14 cellular contexts compared by ENCODE assay signal in genomic region chr18:2706903-2707302, GRCh38. TPM values are rescaled to one million over a fixed set of nuclear protein-coding genes. Genes with fewer than 3 reads are reported as not detected.
DNase-seq lines count a peak whose midpoint lies in the region; TF ChIP-seq lines count a peak whose summit lies in the region.
"Had no signal": no experiment of that assay in that cellular context is flagged by ENCODE, and none has a peak within 500 bp of the region (broad histone marks: within the 10 kb centered on the region; RNA-seq: fewer than 3 reads in every experiment).

No MANE protein-coding gene starts in this region.

- H3K27ac Mint-ChIP-seq in activated CD4-positive, alpha-beta T cell treated with anti-CD3 and anti-CD28 coated beads, Interleukin-2, amount 10 ng/mL, durations not matched to agents 7 days and 5 days: peak overlapping the region; percentile 72
- peak overlapping the region; percentile 83 for H3K27ac Mint-ChIP-seq in activated naive CD8-positive, alpha-beta T cell treated with anti-CD3 and anti-CD28 coated beads for 36 hours
- H3K27ac Mint-ChIP-seq: type B pancreatic cell had no signal

- H3K36me3 Mint-ChIP-seq in activated CD4-positive, alpha-beta T cell treated with anti-CD3 and anti-CD28 coated beads, Interleukin-2, amount 10 ng/mL, durations not matched to agents 7 days and 5 days (ENCODE audit: low read depth): peaks cover 72% of the 10 kb centered on the region
- peaks cover 50% of the 10 kb centered on the region for H3K36me3 Mint-ChIP-seq in activated naive CD8-positive, alpha-beta T cell treated with anti-CD3 and anti-CD28 coated beads for 36 hours

- no peak for DNase-seq in activated CD4-positive, alpha-beta T cell treated with anti-CD3 and anti-CD28 coated beads, Interleukin-2, amount 10 ng/mL, durations not matched to agents 7 days and 5 days
- no peak for DNase-seq in activated CD4-positive, alpha-beta T cell treated with anti-CD3 and anti-CD28 coated beads for 4 hours
- DNase-seq in NB4 (ENCODE audit: low read depth) (peak; percentile 12), NCI-H526 (lab: John Stamatoyannopoulos, UW) (no peak), C1 segment of cervical spinal cord (lab: John Stamatoyannopoulos, UW) (no peak)
- DNase-seq in activated naive CD8-positive, alpha-beta T cell treated with anti-CD3 and anti-CD28 coated beads for 36 hours: no peak
- DNase-seq in stimulated activated naive CD4-positive, alpha-beta T cell treated with Interleukin-2 at 50 U/mL for 16 hours (lab: John Stamatoyannopoulos, UW): no peak
- DNase-seq: activated T-cell treated with anti-CD3 and anti-CD28 coated beads, Interleukin-2, amount 50 U/mL, for 1 hour; central memory CD4-positive, alpha-beta T cell; GDM1; NCI-H1092; NCI-H748 treated with DMSO at 0.1 percent for 48 hours had no signal

- peaks cover 99% of the 10 kb centered on the region for H3K36me3 ChIP-seq in neutrophil

- H3K4me3 ChIP-seq in NB4 (ENCODE audit: low read depth, low read length) (no peak overlapping the region), neutrophil (ENCODE audit: low read depth in 1 of 2, low read length in 1 of 2) (no peak overlapping the region)

- no peaks in the 10 kb centered on the region for H3K27me3 ChIP-seq in neutrophil

- no peak for TF ChIP-seq POLR2A in NB4 (IDR thresholded peaks at IDR 0.05; ENCODE audit: extremely low read depth, insufficient read length)

- POLR2A ChIA-PET in activated CD4-positive, alpha-beta T cell treated with anti-CD3 and anti-CD28 coated beads, Interleukin-2, amount 10 ng/mL, durations not matched to agents 7 days and 5 days (lab: Charles Lee): no interaction called here

- H3K27me3 Mint-ChIP-seq in activated CD4-positive, alpha-beta T cell treated with anti-CD3 and anti-CD28 coated beads, Interleukin-2, amount 10 ng/mL, durations not matched to agents 7 days and 5 days: no peaks in the 10 kb centered on the region
- H3K27me3 Mint-ChIP-seq in activated naive CD8-positive, alpha-beta T cell treated with anti-CD3 and anti-CD28 coated beads for 36 hours: no peaks in the 10 kb centered on the region
- H3K27me3 Mint-ChIP-seq: type B pancreatic cell had no signal

- H3K4me3 Mint-ChIP-seq in activated CD4-positive, alpha-beta T cell treated with anti-CD3 and anti-CD28 coated beads, Interleukin-2, amount 10 ng/mL, durations not matched to agents 7 days and 5 days: no peak overlapping the region
- no peak overlapping the region for H3K4me3 Mint-ChIP-seq in activated naive CD8-positive, alpha-beta T cell treated with anti-CD3 and anti-CD28 coated beads for 36 hours
- H3K4me3 Mint-ChIP-seq: type B pancreatic cell had no signal

- no peaks in the 10 kb centered on the region for H3K4me1 ChIP-seq in neutrophil (ENCODE audit: control insufficient read depth in 1 of 2, insufficient read depth in 1 of 2, low read depth in 1 of 2, low read length in 1 of 2)

- peaks cover 6% of the 10 kb centered on the region for H3K9me3 ChIP-seq in neutrophil

- CTCF ChIA-PET in activated CD4-positive, alpha-beta T cell treated with anti-CD3 and anti-CD28 coated beads, Interleukin-2, amount 10 ng/mL, durations not matched to agents 7 days and 5 days (lab: Charles Lee): interaction anchor here (1.3 kb wide), 1 partner anchor 31 kb away, joined by 5 read pairs; no protein-coding TSS in a partner anchor

- H3K27ac ChIP-seq in neutrophil: peak overlapping the region; percentile 38

- TF ChIP-seq CTCF in NB4 (IDR thresholded peaks at IDR 0.05; ENCODE audit: low read depth, low read length) (no peak), neutrophil (IDR thresholded peaks at IDR 0.05) (no peak)

- H3K4me1 Mint-ChIP-seq in activated CD4-positive, alpha-beta T cell treated with anti-CD3 and anti-CD28 coated beads, Interleukin-2, amount 10 ng/mL, durations not matched to agents 7 days and 5 days: peaks cover 28% of the 10 kb centered on the region
- H3K4me1 Mint-ChIP-seq in activated naive CD8-positive, alpha-beta T cell treated with anti-CD3 and anti-CD28 coated beads for 36 hours: peaks cover 23% of the 10 kb centered on the region

- H3K9me3 Mint-ChIP-seq in activated CD4-positive, alpha-beta T cell treated with anti-CD3 and anti-CD28 coated beads, Interleukin-2, amount 10 ng/mL, durations not matched to agents 7 days and 5 days: no peaks in the 10 kb centered on the region
- no peaks in the 10 kb centered on the region for H3K9me3 Mint-ChIP-seq in activated naive CD8-positive, alpha-beta T cell treated with anti-CD3 and anti-CD28 coated beads for 36 hours
- H3K9me3 Mint-ChIP-seq: type B pancreatic cell had no signal

RNA-seq across cellular contexts. Expression of gene SMCHD1, which starts 51.4 kb away (rescaled TPM):
- total RNA-seq in activated CD4-positive, alpha-beta T cell treated with anti-CD3 and anti-CD28 coated beads, Interleukin-2, amount 10 ng/mL, durations not matched to agents 7 days and 5 days: 100 to 1,000 TPM; 195 to 215 TPM
- 10 to 100 TPM; 85.1 to 97.2 TPM for total RNA-seq in activated naive CD8-positive, alpha-beta T cell treated with anti-CD3 and anti-CD28 coated beads for 36 hours
